In the genomic region with DNA sequence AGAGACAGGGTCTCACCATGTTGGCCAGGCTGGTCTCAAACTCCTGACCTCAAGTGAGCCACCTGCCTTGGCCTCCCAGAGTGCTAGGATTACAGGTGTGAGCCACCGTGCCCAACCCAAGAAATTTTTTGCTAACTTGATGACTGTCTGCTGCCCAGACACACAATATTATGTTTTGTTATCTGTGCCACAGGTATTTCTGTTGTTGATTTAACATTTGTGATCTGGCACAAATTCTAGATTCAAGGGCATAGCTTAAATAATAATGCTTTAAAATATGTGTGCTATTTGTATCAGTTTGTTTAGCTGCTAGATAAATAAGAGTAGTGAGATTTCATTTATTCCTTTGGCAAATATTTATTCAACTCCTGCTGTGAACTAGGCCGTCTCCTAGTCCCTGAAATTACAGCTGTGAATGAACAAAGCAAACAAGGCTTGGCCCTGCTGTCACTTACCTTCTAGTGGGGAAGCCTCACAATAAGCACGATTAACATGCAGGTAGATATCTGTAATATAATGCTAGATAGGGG, we compare ENCODE assay signal across 12 cellular contexts. TPM values are rescaled to one million over a fixed set of nuclear protein-coding genes. Genes with fewer than 3 reads are reported as not detected.
DNase-seq lines count a peak whose midpoint lies in the region; ATAC-seq and TF ChIP-seq lines count a peak whose summit lies in the region.
"Had no signal": no experiment of that assay in that cellular context is flagged by ENCODE, and none has a peak within 500 bp of the region (broad histone marks: within the 10 kb centered on the region; RNA-seq: fewer than 3 reads in every experiment).

No MANE protein-coding gene starts in this region.

- TF ChIP-seq CTCF in MCF 10A (IDR thresholded peaks at IDR 0.05; ENCODE audit: unreplicated experiment) (no peak), colonic mucosa (IDR thresholded peaks at IDR 0.05) (no peak), type B pancreatic cell (conservative IDR thresholded peaks at IDR 0.05) (no peak)
- no peak for TF ChIP-seq CTCF in activated CD8-positive, alpha-beta T cell treated with anti-CD3 and anti-CD28 coated beads for 36 hours (IDR thresholded peaks at IDR 0.05)

- DNase-seq in T47D (ENCODE audit: low read depth in 1 of 2, low spot score in 1 of 2), result peak; percentile 20 to 82
- DNase-seq in MCF 10A (ENCODE audit: unreplicated experiment), result no peak
- DNase-seq in NCI-H2227 treated with DMSO at 0.1 percent for 48 hours (lab: John Stamatoyannopoulos, UW), result peak; percentile 13
- DNase-seq in colonic mucosa, result peak; percentile 18
- DNase-seq in type B pancreatic cell (ENCODE audit: extremely low spot score, unreplicated experiment), result no peak
- no peak for DNase-seq in activated CD8-positive, alpha-beta T cell treated with anti-CD3 and anti-CD28 coated beads for 36 hours
- DNase-seq in pons (ENCODE audit: low spot score), result no peak
- DNase-seq in mesenteric fat pad (ENCODE audit: low spot score), result no peak
- DNase-seq: hippocampal formation, NCI-H524 had no signal

- peaks cover 36% of the 10 kb centered on the region for H3K36me3 Mint-ChIP-seq in MCF 10A (ENCODE audit: insufficient read depth, unreplicated experiment)
- peaks cover 6% of the 10 kb centered on the region for H3K36me3 Mint-ChIP-seq in type B pancreatic cell
- peaks cover 7% of the 10 kb centered on the region for H3K36me3 Mint-ChIP-seq in activated CD8-positive, alpha-beta T cell treated with anti-CD3 and anti-CD28 coated beads for 36 hours (ENCODE audit: low read depth)

- no peak overlapping the region for H3K27ac Mint-ChIP-seq in MCF 10A (ENCODE audit: low read depth, unreplicated experiment)
- peak overlapping the region; percentile 48 for H3K27ac Mint-ChIP-seq in type B pancreatic cell
- no peak overlapping the region for H3K27ac Mint-ChIP-seq in activated CD8-positive, alpha-beta T cell treated with anti-CD3 and anti-CD28 coated beads for 36 hours
- H3K27ac Mint-ChIP-seq: mesothelial cell of epicardium had no signal

- POLR2A ChIA-PET in MCF 10A (lab: Yijun Ruan, JAX), result interaction anchor here (1.0 kb wide), 1 partner anchor 36 kb away, joined by 3 read pairs; no protein-coding TSS in a partner anchor
- POLR2A ChIA-PET in activated CD8-positive, alpha-beta T cell treated with anti-CD3 and anti-CD28 coated beads for 36 hours (lab: Charles Lee), result interaction anchor here (0.6 to 1.4 kb wide), 2 partner anchors 56 to 412 kb away, joined by 3 read pairs; partner anchors contain the start of gene HSPA5

- H3K9ac ChIP-seq in colonic mucosa (ENCODE audit: low read depth in 2 of 2, low read length in 2 of 2), result no peak overlapping the region

- H3K36me3 ChIP-seq in colonic mucosa, result peaks cover 2% of the 10 kb centered on the region

- CTCF ChIA-PET in MCF 10A (lab: Yijun Ruan, JAX), result interaction anchor here (0.7 to 1.1 kb wide), 2 partner anchors 16 to 37 kb away, joined by 3 read pairs; no protein-coding TSS in a partner anchor
- CTCF ChIA-PET in activated CD8-positive, alpha-beta T cell treated with anti-CD3 and anti-CD28 coated beads for 36 hours (lab: Charles Lee), result no interaction called here

- in situ Hi-C loops in T47D (cut with HindIII; ENCODE audit: low pct_unique_long_range_greater_than_20kb, low sequenced_read_pairs), result no loop called here

- H3K4me3 ChIP-seq in colonic mucosa, result no peak overlapping the region
- H3K4me3 ChIP-seq: thoracic aorta had no signal

- no TSS peak for BruUV-seq in MCF 10A (replicated peaks; lab: Mats Ljungman, UMichigan)

- H3K9me3 Mint-ChIP-seq in MCF 10A (ENCODE audit: unreplicated experiment), result no peaks in the 10 kb centered on the region
- H3K9me3 Mint-ChIP-seq in type B pancreatic cell, result no peaks in the 10 kb centered on the region
- no peaks in the 10 kb centered on the region for H3K9me3 Mint-ChIP-seq in activated CD8-positive, alpha-beta T cell treated with anti-CD3 and anti-CD28 coated beads for 36 hours
- H3K9me3 Mint-ChIP-seq: mesothelial cell of epicardium had no signal

- H3K9me3 ChIP-seq in colonic mucosa, result no peaks in the 10 kb centered on the region
- H3K9me3 ChIP-seq: thoracic aorta had no signal

- no peak for ATAC-seq in activated CD8-positive, alpha-beta T cell treated with anti-CD3 and anti-CD28 coated beads for 36 hours

- no peaks in the 10 kb centered on the region for H3K27me3 ChIP-seq in colonic mucosa

- intact Hi-C loops in MCF 10A (cut with micrococcal nuclease) (no loop called here), colonic mucosa (cut with DNase I) (no loop called here)
- intact Hi-C loops in activated CD8-positive, alpha-beta T cell treated with anti-CD3 and anti-CD28 coated beads for 36 hours (cut with micrococcal nuclease), result no loop called here

- H3K4me1 ChIP-seq in colonic mucosa, result no peaks in the 10 kb centered on the region

- no peaks in the 10 kb centered on the region for H3K27me3 Mint-ChIP-seq in MCF 10A (ENCODE audit: insufficient read depth, unreplicated experiment)
- no peaks in the 10 kb centered on the region for H3K27me3 Mint-ChIP-seq in type B pancreatic cell
- H3K27me3 Mint-ChIP-seq in activated CD8-positive, alpha-beta T cell treated with anti-CD3 and anti-CD28 coated beads for 36 hours, result no peaks in the 10 kb centered on the region

- H3K4me1 Mint-ChIP-seq in MCF 10A (ENCODE audit: insufficient read depth, unreplicated experiment) (peaks cover 5% of the 10 kb centered on the region), type B pancreatic cell (ENCODE audit: unreplicated experiment) (peaks cover 8% of the 10 kb centered on the region)
- peaks cover 3% of the 10 kb centered on the region for H3K4me1 Mint-ChIP-seq in activated CD8-positive, alpha-beta T cell treated with anti-CD3 and anti-CD28 coated beads for 36 hours (ENCODE audit: low read depth)
- H3K4me1 Mint-ChIP-seq: mesothelial cell of epicardium had no signal

- no peak overlapping the region for H3K27ac ChIP-seq in colonic mucosa
- H3K27ac ChIP-seq: thoracic aorta had no signal

- no peak overlapping the region for H3K4me3 Mint-ChIP-seq in MCF 10A (ENCODE audit: unreplicated experiment)
- no peak overlapping the region for H3K4me3 Mint-ChIP-seq in type B pancreatic cell
- no peak overlapping the region for H3K4me3 Mint-ChIP-seq in activated CD8-positive, alpha-beta T cell treated with anti-CD3 and anti-CD28 coated beads for 36 hours
- H3K4me3 Mint-ChIP-seq: mesothelial cell of epicardium had no signal

RNA-seq across cellular contexts. Expression of gene GAPVD1, which starts 35.3 kb away (rescaled TPM):
- total RNA-seq in MCF 10A (2022) (46.2 and 53.9 TPM in 2 replicates), colonic mucosa (10 to 100 TPM; 38.9 to 42.0 TPM), type B pancreatic cell (ENCODE audit: low replicate concordance) (44.4 and 52.4 TPM in 2 replicates), mesenteric fat pad (66.8 TPM)
- 10 to 100 TPM; 49.7 to 49.8 TPM for total RNA-seq in activated CD8-positive, alpha-beta T cell treated with anti-CD3 and anti-CD28 coated beads for 36 hours

RNA-seq across cellular contexts. Expression of gene HSPA5, which starts 55.8 kb away (rescaled TPM):
- total RNA-seq in MCF 10A (2022), result 1,165 and 1,788 TPM in 2 replicates
- 100 to 1,000 TPM; 281 to 441 TPM for total RNA-seq in colonic mucosa
- 269 and 299 TPM in 2 replicates for total RNA-seq in type B pancreatic cell (ENCODE audit: low replicate concordance)
- 100 to 1,000 TPM; 161 to 163 TPM for total RNA-seq in activated CD8-positive, alpha-beta T cell treated with anti-CD3 and anti-CD28 coated beads for 36 hours
- total RNA-seq in mesenteric fat pad, result 286 TPM

Comparison
In these comparisons a context has a peak if more than half of its experiments do, and no peak if none do; other contexts are left out.
1. DNase-seq: peak in T47D (2 of 2), NCI-H2227 treated with DMSO at 0.1 percent for 48 hours (single experiment) and colonic mucosa (single experiment); none in MCF 10A (single experiment), type B pancreatic cell (single experiment), activated CD8-positive, alpha-beta T cell treated with anti-CD3 and anti-CD28 coated beads for 36 hours (single experiment), pons (single experiment) and mesenteric fat pad (single experiment).